21 cellular contexts compared by ENCODE assay signal in the genomic region with DNA sequence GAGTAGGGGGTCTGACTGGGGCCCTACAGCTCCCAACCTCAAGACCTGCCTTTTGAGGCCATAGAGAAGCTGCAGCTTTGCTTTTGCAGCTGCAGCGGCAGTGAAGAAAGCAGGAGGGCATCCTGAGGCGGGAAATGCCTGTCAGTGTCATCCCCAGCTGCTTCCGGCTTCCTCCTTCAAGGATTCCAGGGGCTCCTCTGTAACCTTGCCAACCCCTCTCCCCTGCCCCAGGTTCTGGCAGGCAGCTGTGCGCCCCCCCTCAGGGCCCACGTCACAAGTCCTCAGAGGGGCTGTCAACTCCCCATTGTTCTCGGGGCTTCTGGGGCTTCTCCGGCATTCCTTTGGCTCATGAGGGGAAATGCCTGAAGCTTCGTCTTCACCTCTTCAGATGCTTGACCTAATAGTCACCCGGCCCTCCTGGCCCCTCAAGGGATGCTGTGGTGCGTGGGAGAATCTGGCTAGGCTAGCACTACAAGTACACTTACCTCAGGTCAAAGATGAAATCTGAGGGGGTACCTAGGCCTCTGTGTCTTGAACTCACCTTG. TPM values are rescaled to one million over a fixed set of nuclear protein-coding genes. Genes with fewer than 3 reads are reported as not detected.
DNase-seq lines count a peak whose midpoint lies in the region; FAIRE-seq and TF ChIP-seq lines count a peak whose summit lies in the region.
"Had no signal": no experiment of that assay in that cellular context is flagged by ENCODE, and none has a peak within 500 bp of the region (broad histone marks: within the 10 kb centered on the region; RNA-seq: fewer than 3 reads in every experiment).

No MANE protein-coding gene starts in this region.

- H3K9me3 ChIP-seq in SK-N-MC (ENCODE audit: low read depth, low read length) (0 out of 2 replicates have a peak, but pooled peaks cover 3% of the 10 kb centered on the region), endothelial cell of umbilical vein (replicated peaks; ENCODE audit: control insufficient read depth, insufficient read depth, low read length) (no peaks in the 10 kb centered on the region), neuronal stem cell (replicated peaks in 1 of 2; ENCODE audit: control insufficient read depth in 2 of 2, insufficient read depth in 1 of 2, low read depth in 1 of 2, low read length in 2 of 2) (no peaks in the 10 kb centered on the region)
- H3K9me3 ChIP-seq: pancreas had no signal

- no peak overlapping the region for H3K27ac Mint-ChIP-seq in activated T-cell treated with anti-CD3 and anti-CD28 coated beads, Interleukin-2, amount 50 U/mL, for 24 hours

- H3K4me3 Mint-ChIP-seq in activated T-cell treated with anti-CD3 and anti-CD28 coated beads, Interleukin-2, amount 50 U/mL, for 24 hours, result no peak overlapping the region

- no peak overlapping the region for H3K14ac ChIP-seq in neuronal stem cell (ENCODE audit: low read length)

- peak overlapping the region; percentile 47 for H3K4me2 ChIP-seq in endothelial cell of umbilical vein (ENCODE audit: insufficient read depth, low read length)
- H3K4me2 ChIP-seq in neuronal stem cell (ENCODE audit: insufficient read depth, low read length, poor library complexity, severe bottlenecking), result peak overlapping the region; percentile 18
- H3K4me2 ChIP-seq: KMS-11 had no signal

- no peaks in the 10 kb centered on the region for H3K79me1 ChIP-seq in neuronal stem cell (ENCODE audit: low read depth, low read length)

- no peak overlapping the region for H2AK5ac ChIP-seq in neuronal stem cell (ENCODE audit: low read depth, low read length)

- H3K9ac ChIP-seq in SK-N-MC (ENCODE audit: insufficient read length), result no peak overlapping the region
- H3K9ac ChIP-seq in endothelial cell of umbilical vein (replicated peaks; ENCODE audit: extremely low read depth, insufficient read depth, low read length), result peak overlapping the region; percentile 65
- no peak overlapping the region for H3K9ac ChIP-seq in neuronal stem cell (ENCODE audit: low read depth, low read length, poor library complexity)
- H3K9ac ChIP-seq: KMS-11 had no signal

- H2BK5ac ChIP-seq in neuronal stem cell (ENCODE audit: low read length), result no peak overlapping the region

- no CpG with 5 or more reads among the region's 10 CpGs for WGBS in neuronal stem cell (ENCODE audit: extremely low coverage in 2 of 2, insufficient read length in 2 of 2, insufficient replicate concordance in 1 of 2), 2 donors

- H2BK12ac ChIP-seq in neuronal stem cell (ENCODE audit: low read length), result peak overlapping the region; percentile 58

- peaks cover 47% of the 10 kb centered on the region for H3K27me3 Mint-ChIP-seq in activated T-cell treated with anti-CD3 and anti-CD28 coated beads, Interleukin-2, amount 50 U/mL, for 24 hours

- H3K27me3 ChIP-seq in endothelial cell of umbilical vein (ENCODE audit: control insufficient read depth in 2 of 2, insufficient read depth in 2 of 2, low read length in 2 of 2), result no peaks in the 10 kb centered on the region
- no peaks in the 10 kb centered on the region for H3K27me3 ChIP-seq in neuronal stem cell (ENCODE audit: control insufficient read depth in 3 of 3, insufficient read depth in 3 of 3, low read depth in 1 of 3, low read length in 3 of 3)
- H3K27me3 ChIP-seq: cardiac muscle cell had no signal

- TF ChIP-seq CTCF in endothelial cell of umbilical vein (IDR thresholded peaks at IDR 0.05; ENCODE audit: extremely low read depth in 1 of 2, insufficient read depth in 1 of 2, low read depth in 1 of 2, low read length in 2 of 2), result no peak

- H4K20me1 ChIP-seq in endothelial cell of umbilical vein (replicated peaks; ENCODE audit: control insufficient read depth, extremely low read depth, insufficient read depth, low read length), result no peaks in the 10 kb centered on the region

- H3K23ac ChIP-seq in neuronal stem cell (ENCODE audit: low read depth, low read length, poor library complexity), result no peak overlapping the region

- no peaks in the 10 kb centered on the region for H3K36me3 ChIP-seq in SK-N-MC (ENCODE audit: insufficient read depth, low read length)
- H3K36me3 ChIP-seq in endothelial cell of umbilical vein (ENCODE audit: control insufficient read depth in 2 of 2, extremely low read depth in 1 of 2, insufficient read depth in 2 of 2, low read length in 2 of 2), result no peaks in the 10 kb centered on the region
- H3K36me3 ChIP-seq in neuronal stem cell (replicated peaks in 1 of 2; ENCODE audit: control insufficient read depth in 2 of 2, insufficient read depth in 2 of 2, low read length in 2 of 2), result no peaks in the 10 kb centered on the region
- H3K36me3 ChIP-seq: cardiac muscle cell, pancreas had no signal

- peak overlapping the region; percentile 64 for H3K18ac ChIP-seq in neuronal stem cell (ENCODE audit: low read length)

- BruUV-seq in endothelial cell of umbilical vein (replicated peaks; lab: Mats Ljungman, UMichigan), result no TSS peak

- H3K79me2 ChIP-seq in endothelial cell of umbilical vein (ENCODE audit: control insufficient read depth, insufficient read depth, low read length), result no peaks in the 10 kb centered on the region

- DNase-seq in ELF-1 (ENCODE audit: low read depth, low spot score) (peak; percentile 94), SK-N-MC (ENCODE audit: low read depth, low spot score) (peak; percentile 77), endothelial cell of umbilical vein (ENCODE audit: low read depth, low spot score) (peak; percentile 85), neuronal stem cell (ENCODE audit: low spot score) (peak; percentile 43), NOMO-1 (lab: John Stamatoyannopoulos, UW; ENCODE audit: unreplicated experiment in 2 of 2) (no peak)
- DNase-seq in activated T-cell treated with anti-CD3 and anti-CD28 coated beads, Interleukin-2, amount 50 U/mL, for 24 hours, result no peak
- no peak for DNase-seq in activated CD4-positive, alpha-beta T cell treated with anti-CD3 and anti-CD28 coated beads, Interleukin-2, amount 50 U/mL, for 48 hours
- no peak for DNase-seq in stimulated activated CD4-positive, alpha-beta T cell treated with anti-CD3 and anti-CD28 coated beads, Interleukin-4, amount 100 ng/mL, for 24 hours
- DNase-seq: activated CD4-positive, CD25-positive, alpha-beta regulatory T cell; activated CD8-positive, alpha-beta memory T cell treated with anti-CD3 and anti-CD28 coated beads, Interleukin-2, amount 50 U/mL, for 4 hours; activated naive CD4-positive, alpha-beta T cell; GDM1; kidney; OCI-M1; pancreas; stimulated activated CD4-positive, alpha-beta T cell treated with anti-CD3 and anti-CD28 coated beads, Interleukin-12 subunit alpha, Interleukin-12 subunit beta, amount 100 ng/mL, for 4 hours; substantia nigra; SW 1271 had no signal

- intact Hi-C loops in endothelial cell of umbilical vein (cut with micrococcal nuclease), result loop anchor here (1.0 kb wide), 5 partner anchors 9 to 100 kb away; no protein-coding TSS in a partner anchor

- CTCF ChIA-PET in endothelial cell of umbilical vein (lab: Charles Lee), result interaction anchor here (0.8 to 2.3 kb wide), 7 partner anchors 13 to 438 kb away, joined by 3 to 20 read pairs (median 5); a partner anchor contains a TSS

- H3K9me1 ChIP-seq in endothelial cell of umbilical vein (replicated peaks; ENCODE audit: control insufficient read depth, extremely low read depth, insufficient read depth, low read length), result no peaks in the 10 kb centered on the region

- H3K4me3 ChIP-seq in SK-N-MC (no peak overlapping the region), endothelial cell of umbilical vein (replicated peaks in 1 of 3; ENCODE audit: insufficient read depth in 1 of 3, low read depth in 1 of 3, low read length in 3 of 3) (no peak overlapping the region), neuronal stem cell (ENCODE audit: low read length in 2 of 2) (no peak overlapping the region)
- H3K4me3 ChIP-seq: cardiac muscle cell, pancreas had no signal

- POLR2A ChIA-PET in endothelial cell of umbilical vein (lab: Charles Lee), result interaction anchor here (0.6 to 1.8 kb wide), 5 partner anchors 23 to 221 kb away, joined by 3 to 12 read pairs (median 4); a partner anchor contains a TSS

- no peak overlapping the region for H3K4ac ChIP-seq in neuronal stem cell (ENCODE audit: low read length)

- H4K8ac ChIP-seq in neuronal stem cell (ENCODE audit: low read depth, low read length), result peak overlapping the region; percentile 17

- no peak overlapping the region for H4K91ac ChIP-seq in neuronal stem cell (ENCODE audit: low read depth, low read length, poor library complexity)

- TF ChIP-seq POLR2A in endothelial cell of umbilical vein (IDR thresholded peaks at IDR 0.05; ENCODE audit: low read depth, low read length), result no peak

- peak; percentile 86 for FAIRE-seq in endothelial cell of umbilical vein (lab: Jason Lieb, UNC)
- FAIRE-seq: kidney, pancreas had no signal

- H3K4me1 Mint-ChIP-seq in activated T-cell treated with anti-CD3 and anti-CD28 coated beads, Interleukin-2, amount 50 U/mL, for 24 hours (ENCODE audit: low read depth), result peaks cover 3% of the 10 kb centered on the region

- dilution Hi-C loops in endothelial cell of umbilical vein (cut with MboI; ENCODE audit: extremely low pct_ligation_motif_present, low sequenced_read_pairs), result no loop called here

- no peak overlapping the region for H2BK15ac ChIP-seq in neuronal stem cell (ENCODE audit: low read length)

- H3K9me3 Mint-ChIP-seq in activated T-cell treated with anti-CD3 and anti-CD28 coated beads, Interleukin-2, amount 50 U/mL, for 24 hours, result no peaks in the 10 kb centered on the region

- no peaks in the 10 kb centered on the region for H3K36me3 Mint-ChIP-seq in activated T-cell treated with anti-CD3 and anti-CD28 coated beads, Interleukin-2, amount 50 U/mL, for 24 hours (ENCODE audit: low read depth)

- H3K27ac ChIP-seq in SK-N-MC, result peak overlapping the region; percentile 71
- H3K27ac ChIP-seq in endothelial cell of umbilical vein (ENCODE audit: insufficient read depth, low read depth, low read length), result peak overlapping the region; percentile 99
- peak overlapping the region; percentile 74 for H3K27ac ChIP-seq in neuronal stem cell (replicated peaks; ENCODE audit: low read length)
- H3K27ac ChIP-seq: cardiac muscle cell, KMS-11, pancreas had no signal

- H2AFZ ChIP-seq in endothelial cell of umbilical vein (ENCODE audit: low read depth, low read length) (no peak overlapping the region), neuronal stem cell (ENCODE audit: low read length) (peak overlapping the region; percentile 49)

- no peak overlapping the region for H2BK120ac ChIP-seq in neuronal stem cell (ENCODE audit: low read depth, low read length)

- H3K4me1 ChIP-seq in endothelial cell of umbilical vein (ENCODE audit: control insufficient read depth, extremely low read depth, insufficient read depth, low read length), result peaks cover 18% of the 10 kb centered on the region
- H3K4me1 ChIP-seq in neuronal stem cell (ENCODE audit: control insufficient read depth in 2 of 2, insufficient read depth in 1 of 2, low read depth in 1 of 2, low read length in 2 of 2), result peaks cover 8 to 10% of the 10 kb centered on the region in 2 donors
- H3K4me1 ChIP-seq: pancreas had no signal

RNA-seq across cellular contexts. Expression of a gene that starts 31.9 kb away (rescaled TPM):
- 465 and 466 TPM in 2 replicates for total RNA-seq in endothelial cell of umbilical vein
- polyA plus RNA-seq in endothelial cell of umbilical vein, result 230 and 273 TPM in 2 replicates
- polyA plus RNA-seq in endothelial cell of umbilical vein (2011; cell fraction: cytosol; rRNA removed), result 193 and 247 TPM in 2 replicates
- polyA plus RNA-seq in endothelial cell of umbilical vein (2011; cell fraction: nucleus; rRNA removed), result 94.1 and 103 TPM in 2 replicates
- 62.1 and 177 TPM in 2 replicates for polyA plus RNA-seq in endothelial cell of umbilical vein (2012)
- polyA minus RNA-seq in endothelial cell of umbilical vein, result 212 and 222 TPM in 2 replicates
- polyA minus RNA-seq in endothelial cell of umbilical vein (2011; cell fraction: cytosol; rRNA and poly(A)+ RNA removed), result not detected
- 32.5 and 36.3 TPM in 2 replicates for polyA minus RNA-seq in endothelial cell of umbilical vein (2011; cell fraction: nucleus; rRNA and poly(A)+ RNA removed)
- 1.2 TPM for polyA plus RNA-seq in neuronal stem cell (2013, experiment 1 of 2)
- 1.4 TPM for polyA plus RNA-seq in neuronal stem cell (2013, experiment 2 of 2)
- total RNA-seq: mononuclear cell had no signal

Comparison
In these comparisons a context has a peak if more than half of its experiments do, and no peak if none do; other contexts are left out.
1. DNase-seq: peak in ELF-1 (single experiment), SK-N-MC (single experiment), endothelial cell of umbilical vein (single experiment) and neuronal stem cell (single experiment); none in activated T-cell treated with anti-CD3 and anti-CD28 coated beads, Interleukin-2, amount 50 U/mL, for 24 hours (single experiment), activated CD4-positive, alpha-beta T cell treated with anti-CD3 and anti-CD28 coated beads, Interleukin-2, amount 50 U/mL, for 48 hours (0 of 2), stimulated activated CD4-positive, alpha-beta T cell treated with anti-CD3 and anti-CD28 coated beads, Interleukin-4, amount 100 ng/mL, for 24 hours (single experiment) and NOMO-1 (0 of 2).
2. Peak in every context shown above with its lines, with median percentiles within 50 percentile points of each other: H3K27ac ChIP-seq.